In genomic region chr19:42277821-42278809, GRCh38 we compare ENCODE assay signal across 1 cellular context.
TF ChIP-seq lines count a peak whose summit lies in the region.

No MANE protein-coding gene starts in this region.

TF ChIP-seq in HCT116, 20 proteins besides CTCF, POLR2A, EP300 and RAD21 (continued from another document):
- TF ChIP-seq REST (IDR thresholded peaks at IDR 0.05; ENCODE audit: low read depth) (no peak), ZFX (IDR thresholded peaks at IDR 0.05) (no peak), ZBTB33 (IDR thresholded peaks at IDR 0.05; ENCODE audit: extremely low read depth, insufficient replicate concordance, low read length) (no peak), SP1 (IDR thresholded peaks at IDR 0.05; ENCODE audit: low read depth) (no peak)
TF ChIP-seq in HCT116: peak in this region for 0.
